In genomic region chr2:231011526-231011925, GRCh38 we compare ENCODE assay signal across 36 cellular contexts. TPM values are rescaled to one million over a fixed set of nuclear protein-coding genes. Genes with fewer than 3 reads are reported as not detected.
"Had no signal": no experiment of that assay in that cellular context is flagged by ENCODE, and none has a peak within 500 bp of the region (broad histone marks: within the 10 kb centered on the region; RNA-seq: fewer than 3 reads in every experiment).

No MANE protein-coding gene starts in this region.

- H3K9me3 Mint-ChIP-seq: naive B cell; naive thymus-derived CD8-positive, alpha-beta T cell; natural killer cell treated with Interleukin-12 subunit alpha and Interleukin-12 subunit beta and Interleukin-15 and Interleukin-18, amount 100 ng/mL, for 72 hours; nephron progenitor cell; neural crest cell; stimulated activated naive B cell treated with anti-CD40 and anti-IgM and Interleukin-4, amounts not matched to agents 10 μg/mL and 1 μg/mL and 100 μg/mL, for 72 hours; stimulated activated naive CD8-positive, alpha-beta T cell treated with anti-CD3 and anti-CD28 coated beads, Interleukin-15, Interleukin-2, amounts not matched to agents 100 ng/mL and 50 ng/mL, for 24 hours had no signal

- H3K4me3 Mint-ChIP-seq: naive thymus-derived CD8-positive, alpha-beta T cell; natural killer cell treated with Interleukin-12 subunit alpha and Interleukin-12 subunit beta and Interleukin-15 and Interleukin-18, amount 100 ng/mL, for 72 hours; nephron progenitor cell; neural crest cell; stimulated activated naive B cell treated with anti-CD40 and anti-IgM and Interleukin-4, amounts not matched to agents 10 μg/mL and 1 μg/mL and 100 μg/mL, for 72 hours; stimulated activated naive CD8-positive, alpha-beta T cell treated with anti-CD3 and anti-CD28 coated beads, Interleukin-15, Interleukin-2, amounts not matched to agents 100 ng/mL and 50 ng/mL, for 24 hours had no signal

- ATAC-seq: naive thymus-derived CD8-positive, alpha-beta T cell; natural killer cell treated with Interleukin-12 subunit alpha and Interleukin-12 subunit beta and Interleukin-15 and Interleukin-18, amount 100 ng/mL, for 72 hours; psoas muscle; right cardiac atrium; sciatic nerve; stimulated activated naive B cell treated with anti-CD40 and anti-IgM and Interleukin-4, amounts not matched to agents 10 μg/mL and 1 μg/mL and 100 μg/mL, for 72 hours had no signal

- H3K27ac Mint-ChIP-seq: naive B cell; naive thymus-derived CD8-positive, alpha-beta T cell; natural killer cell treated with Interleukin-12 subunit alpha and Interleukin-12 subunit beta and Interleukin-15 and Interleukin-18, amount 100 ng/mL, for 72 hours; nephron progenitor cell; progenitor cell of endocrine pancreas; stimulated activated naive B cell treated with anti-CD40 and anti-IgM and Interleukin-4, amounts not matched to agents 10 μg/mL and 1 μg/mL and 100 μg/mL, for 72 hours; stimulated activated naive CD8-positive, alpha-beta T cell treated with anti-CD3 and anti-CD28 coated beads, Interleukin-15, Interleukin-2, amounts not matched to agents 100 ng/mL and 50 ng/mL, for 24 hours had no signal

- H2AFZ ChIP-seq: parathyroid adenoma had no signal

- H3K36me3 ChIP-seq: ovary, spleen, stomach, suprapubic skin, tibial artery, transverse colon, upper lobe of left lung, vagina had no signal

- H3K9me3 ChIP-seq: ovary, psoas muscle, spleen, stomach, suprapubic skin, testis, tibial artery, transverse colon, upper lobe of left lung, vagina had no signal

- H3K27ac ChIP-seq: ovary, parathyroid adenoma, psoas muscle, skin epidermis, spleen, stomach, suprapubic skin, testis, tibial artery, transverse colon, upper lobe of left lung, vagina had no signal

- H3K4me3 ChIP-seq: ovary, psoas muscle, skin epidermis, smooth muscle cell, spleen, stomach, suprapubic skin, testis, tibial artery, transverse colon, upper lobe of left lung, vagina had no signal

- H3K36me3 Mint-ChIP-seq: naive B cell; naive thymus-derived CD8-positive, alpha-beta T cell; natural killer cell treated with Interleukin-12 subunit alpha and Interleukin-12 subunit beta and Interleukin-15 and Interleukin-18, amount 100 ng/mL, for 72 hours; stimulated activated naive B cell treated with anti-CD40 and anti-IgM and Interleukin-4, amounts not matched to agents 10 μg/mL and 1 μg/mL and 100 μg/mL, for 72 hours had no signal

- H3K4me2 ChIP-seq: smooth muscle cell had no signal

- H3K4me1 ChIP-seq: parathyroid adenoma, psoas muscle, spleen, testis, tibial artery, transverse colon, upper lobe of left lung, vagina had no signal

- H3K27me3 ChIP-seq: ovary, testis, transverse colon, upper lobe of left lung, vagina had no signal

- DNase-seq: naive B cell; naive thymus-derived CD8-positive, alpha-beta T cell; nephron progenitor cell; occipital lobe; ovary; posterior cingulate gyrus; psoas muscle; right cardiac atrium; spleen; stimulated activated CD4-positive, alpha-beta T cell treated with anti-CD3 and anti-CD28 coated beads, Interleukin-12 subunit alpha, Interleukin-12 subunit beta, amount 100 ng/mL, for 4 hours; stimulated activated CD4-positive, alpha-beta T cell treated with anti-CD3 and anti-CD28 coated beads, Interleukin-1b, Interleukin-23, amount 100 ng/mL, for 48 hours; stimulated activated CD4-positive, alpha-beta T cell treated with anti-CD3 and anti-CD28 coated beads, Interleukin-4, amount 100 ng/mL, for 1 hour; stimulated activated CD4-positive, alpha-beta T cell treated with anti-CD3 and anti-CD28 coated beads, Interleukin-4, amount 100 ng/mL, for 4 hours; stimulated activated CD8-positive, alpha-beta memory T cell treated with anti-CD3 and anti-CD28 coated beads, Interleukin-4, amount 100 ng/mL, for 48 hours; stimulated activated naive B cell treated with anti-CD40 and anti-IgM and Interleukin-4, amounts not matched to agents 10 μg/mL and 1 μg/mL and 100 μg/mL, for 72 hours; stimulated activated naive CD4-positive, alpha-beta T cell treated with Interleukin-2 at 50 U/mL for 16 hours; stomach; testis; tibial artery; transverse colon; upper lobe of left lung had no signal

- H3K4me1 Mint-ChIP-seq: naive B cell; stimulated activated naive B cell treated with anti-CD40 and anti-IgM and Interleukin-4, amounts not matched to agents 10 μg/mL and 1 μg/mL and 100 μg/mL, for 72 hours had no signal

- H3K9ac ChIP-seq: parathyroid adenoma had no signal

RNA-seq across cellular contexts. Expression of gene SPATA3, which starts 15.6 kb away (rescaled TPM):
- total RNA-seq: naive thymus-derived CD8-positive, alpha-beta T cell; neural crest cell; occipital lobe; osteoblast; ovary; progenitor cell of endocrine pancreas; psoas muscle; renal cortical epithelial cell; right cardiac atrium; sciatic nerve; smooth muscle cell; spleen; stomach; subcutaneous adipose tissue; suprapubic skin; transverse colon; upper lobe of left lung; ureter; vagina had no signal
- polyA plus RNA-seq: naive thymus-derived CD8-positive, alpha-beta T cell; ovary; psoas muscle; right cardiac atrium; smooth muscle cell; spleen; stomach; thymus had no signal

RNA-seq across cellular contexts. Expression of gene C2orf72, which starts 25.8 kb away (rescaled TPM):
- total RNA-seq: naive thymus-derived CD8-positive, alpha-beta T cell; osteoblast; spleen had no signal
- polyA plus RNA-seq: naive thymus-derived CD8-positive, alpha-beta T cell; spleen had no signal
